ENCODE assay signal across 7 cellular contexts in genomic region chr11:13339196-13340153, GRCh38.
DNase-seq lines count a peak whose midpoint lies in the region; ATAC-seq, FAIRE-seq and TF ChIP-seq lines count a peak whose summit lies in the region.

No MANE protein-coding gene starts in this region.

- intact Hi-C loops in pancreas (cut with DNase I) (loop anchor here in 2 of 3 donors (5.0 kb wide), 1 partner anchor 127 kb away; no protein-coding TSS in a partner anchor), vagina (cut with DNase I) (loop anchor here (5.0 to 10.0 kb wide), 3 partner anchors 55 to 375 kb away; no protein-coding TSS in a partner anchor)

- no peak overlapping the region for H2AFZ ChIP-seq in SK-N-SH (ENCODE audit: low read depth)

- no peak for FAIRE-seq in pancreas (lab: Jason Lieb, UNC)

- TF ChIP-seq POLR2A in vagina (IDR thresholded peaks at IDR 0.05): no peak

- H3K27me3 Mint-ChIP-seq in endothelial cell (ENCODE audit: unreplicated experiment): peaks cover 4% of the 10 kb centered on the region

- ATAC-seq in GM21447 (IDR thresholded peaks at IDR 0.05; ENCODE audit: unreplicated experiment): peak; percentile 37
- peak; percentile 51 to 67 (median 59) for ATAC-seq in pancreas
- ATAC-seq in HG02973 (IDR thresholded peaks at IDR 0.05; ENCODE audit: unreplicated experiment): no peak

- H3K4me1 Mint-ChIP-seq in endothelial cell (ENCODE audit: unreplicated experiment): peaks cover 21% of the 10 kb centered on the region

- WGBS in SK-N-SH (ENCODE audit: low lambda C conversion rate): 48% methylated on average over 11 of the region's 11 CpGs
- WGBS in pancreas, 2 donors: 28 to 52% methylated on average over 11 of the region's 11 CpGs

- peaks cover 11 to 18% of the 10 kb centered on the region in 2 experiments for H3K4me1 ChIP-seq in SK-N-SH (ENCODE audit: control insufficient read depth in 1 of 2, insufficient read depth in 2 of 2, low read depth in 1 of 2, low read length in 1 of 2)
- H3K4me1 ChIP-seq in pancreas: peaks cover 0 to 10% (median 9%) of the 10 kb centered on the region in 3 donors
- peaks cover 43% of the 10 kb centered on the region for H3K4me1 ChIP-seq in vagina

- CTCF ChIA-PET in SK-N-SH (lab: Yijun Ruan, JAX): interaction anchor here (0.5 to 10.7 kb wide), 8 partner anchors 10 to 1220 kb away, joined by 3 to 177 read pairs (median 4); no protein-coding TSS in a partner anchor

- H3K4me3 Mint-ChIP-seq in endothelial cell (ENCODE audit: unreplicated experiment): peak overlapping the region; percentile 52

- H3F3A ChIP-seq in SK-N-SH (replicated peaks; ENCODE audit: insufficient read depth): peaks cover 20% of the 10 kb centered on the region

- H3K27ac ChIP-seq in SK-N-SH (ENCODE audit: low read depth in 2 of 2, low read length in 1 of 2) (peak overlapping the region in 1 of 2 experiments; percentile 92; a peak in 2 of 4 replicates), pancreas (no peak overlapping the region), vagina (no peak overlapping the region)

- no peak overlapping the region for H3K27ac Mint-ChIP-seq in endothelial cell (ENCODE audit: unreplicated experiment)

- H3K9me3 ChIP-seq in SK-N-SH (no peaks in the 10 kb centered on the region), pancreas (no peaks in the 10 kb centered on the region), vagina (no peaks in the 10 kb centered on the region)

- H3K36me3 Mint-ChIP-seq in endothelial cell (ENCODE audit: low read depth, unreplicated experiment): peaks cover 7% of the 10 kb centered on the region

- DNase-seq in SK-N-SH: no peak
- no peak for DNase-seq in endothelial cell (ENCODE audit: low spot score)
- DNase-seq in pancreas: peak in 2 of 6 donors; percentile 23 to 44
- no peak for DNase-seq in cerebellar nuclear complex (lab: John Stamatoyannopoulos, UW)
- no peak for DNase-seq in vagina (ENCODE audit: extremely low spot score in 2 of 2)

- H3K36me3 ChIP-seq in SK-N-SH (replicated peaks in 1 of 2; ENCODE audit: control insufficient read depth in 1 of 2, insufficient read depth in 2 of 2, low read length in 1 of 2) (no peaks in the 10 kb centered on the region), pancreas (no peaks in the 10 kb centered on the region), vagina (no peaks in the 10 kb centered on the region)

- peaks cover 24% of the 10 kb centered on the region; the same call in 1 of the 2 replicates for H3K79me2 ChIP-seq in SK-N-SH (ENCODE audit: insufficient read depth)

- H3K27me3 ChIP-seq in SK-N-SH (ENCODE audit: insufficient read depth) (no peaks in the 10 kb centered on the region), pancreas (no peaks in the 10 kb centered on the region), vagina (no peaks in the 10 kb centered on the region)

- no peaks in the 10 kb centered on the region for H4K20me1 ChIP-seq in SK-N-SH (ENCODE audit: insufficient read depth)

- TF ChIP-seq CTCF in SK-N-SH (IDR thresholded peaks at IDR 0.05) (no peak), endothelial cell (IDR thresholded peaks at IDR 0.05; ENCODE audit: unreplicated experiment) (no peak), pancreas (IDR thresholded peaks at IDR 0.05) (no peak), vagina (IDR thresholded peaks at IDR 0.05) (no peak)

- peak in 1 of 2 experiments; percentile 56; a peak in 1 of 4 replicates for TF ChIP-seq EP300 in SK-N-SH (IDR thresholded peaks at IDR 0.05; ENCODE audit: borderline replicate concordance in 1 of 2, low read depth in 1 of 2, low read length in 1 of 2)

- H3K4me2 ChIP-seq in SK-N-SH: peak overlapping the region; percentile 56

- peak overlapping the region; percentile 31; the same call in 1 of the 2 replicates for H3K9ac ChIP-seq in SK-N-SH

- TF ChIP-seq RAD21 in SK-N-SH (IDR thresholded peaks at IDR 0.05; ENCODE audit: low read length): no peak

- H3K9me2 ChIP-seq in SK-N-SH: no peaks in the 10 kb centered on the region

- H3K9me3 Mint-ChIP-seq in endothelial cell (ENCODE audit: unreplicated experiment): no peaks in the 10 kb centered on the region

- H3K4me3 ChIP-seq in SK-N-SH (ENCODE audit: low read depth in 2 of 2, low read length in 1 of 2) (no peak overlapping the region), pancreas (no peak overlapping the region), vagina (no peak overlapping the region)

- POLR2A ChIA-PET in SK-N-SH (lab: Yijun Ruan, JAX): no interaction called here

TF ChIP-seq in SK-N-SH, 30 proteins besides CTCF, POLR2A, EP300 and RAD21 (continues in another document):
- TF ChIP-seq SIN3A (IDR thresholded peaks at IDR 0.05; ENCODE audit: borderline replicate concordance, low read depth, low read length): no peak
- TF ChIP-seq FOXJ3 (CRISPR knock-in tag; IDR thresholded peaks at IDR 0.05): no peak
- peak; percentile 75 for TF ChIP-seq JUND (IDR thresholded peaks at IDR 0.05)
- TF ChIP-seq NRF1 (IDR thresholded peaks at IDR 0.05; ENCODE audit: low read depth, low read length): no peak
- no peak for TF ChIP-seq MXI1 (IDR thresholded peaks at IDR 0.05; ENCODE audit: low read depth, low read length)
- TF ChIP-seq YY1 (IDR thresholded peaks at IDR 0.05; ENCODE audit: low read depth): no peak
- TF ChIP-seq TAF1 (IDR thresholded peaks at IDR 0.05; ENCODE audit: borderline replicate concordance, low read depth, low read length): no peak
- 0 out of 2 replicates have a peak, but pooled peaks have one; percentile 15 for TF ChIP-seq MAX (IDR thresholded peaks at IDR 0.05; ENCODE audit: low read depth)
- TF ChIP-seq POLR2AphosphoS5 (IDR thresholded peaks at IDR 0.05; ENCODE audit: low read depth, low read length): peak; percentile 59; the same call in 1 of the 2 replicates
- no peak for TF ChIP-seq EZH2phosphoT487 (IDR thresholded peaks at IDR 0.05; ENCODE audit: borderline replicate concordance, low read depth)
- no peak for TF ChIP-seq IRF3 (IDR thresholded peaks at IDR 0.05; ENCODE audit: low read depth, low read length)
- TF ChIP-seq RFX5 (IDR thresholded peaks at IDR 0.05; ENCODE audit: low read length): no peak
- TF ChIP-seq GATA2 (CRISPR knock-in tag; IDR thresholded peaks at IDR 0.05): no peak
- TF ChIP-seq CHD2 (IDR thresholded peaks at IDR 0.05; ENCODE audit: low read length, partially characterized antibody): no peak
- peak; percentile 64; the same call in 1 of the 2 replicates for TF ChIP-seq PBX3 (IDR thresholded peaks at IDR 0.05)
- peak; percentile 86 for TF ChIP-seq TCF12 (IDR thresholded peaks at IDR 0.05)
- TF ChIP-seq RXRA (IDR thresholded peaks at IDR 0.05; ENCODE audit: borderline replicate concordance, low read depth): no peak
- no peak for TF ChIP-seq REST (IDR thresholded peaks at IDR 0.05; ENCODE audit: low read depth, low read length)
- TF ChIP-seq FOXM1 (IDR thresholded peaks at IDR 0.05; ENCODE audit: low read depth): no peak
- peak; percentile 90 for TF ChIP-seq FOSL2 (IDR thresholded peaks at IDR 0.05; ENCODE audit: borderline replicate concordance, low read depth)
